ENCODE assay signal across 9 cellular contexts in the genomic region with DNA sequence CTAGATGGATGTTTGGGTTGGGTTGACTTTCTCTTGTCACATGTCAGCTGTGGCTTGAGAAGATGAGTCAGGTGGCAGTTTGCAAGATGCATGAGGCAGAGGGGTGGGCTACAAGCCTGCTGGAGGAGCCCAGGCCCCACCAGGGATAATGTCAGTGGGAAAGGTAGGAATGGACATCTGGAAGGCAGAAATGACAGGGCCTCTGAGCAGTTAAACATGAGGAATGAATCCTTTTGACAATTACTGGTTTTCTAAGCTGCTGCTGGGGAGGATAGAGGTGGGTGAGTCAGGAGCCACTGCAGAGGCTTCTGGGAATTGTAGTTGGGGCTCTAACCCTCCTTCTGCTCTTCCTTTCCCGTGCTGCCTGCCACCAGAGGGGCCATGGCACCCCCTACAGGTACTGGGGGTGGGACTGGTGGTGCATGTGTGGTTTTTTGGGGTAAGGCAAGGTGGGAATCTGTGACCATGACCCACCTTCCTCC. TPM values are rescaled to one million over a fixed set of nuclear protein-coding genes. Genes with fewer than 3 reads are reported as not detected.
DNase-seq lines count a peak whose midpoint lies in the region; ATAC-seq and TF ChIP-seq lines count a peak whose summit lies in the region.
"Had no signal": no experiment of that assay in that cellular context is flagged by ENCODE, and none has a peak within 500 bp of the region (broad histone marks: within the 10 kb centered on the region; RNA-seq: fewer than 3 reads in every experiment).

No MANE protein-coding gene starts in this region.

- no peaks in the 10 kb centered on the region for H4K20me1 ChIP-seq in neural progenitor cell (ENCODE audit: low read depth)

- H3K9ac ChIP-seq in neural progenitor cell = no peak overlapping the region

- H3K9me3 Mint-ChIP-seq in activated T-helper 1 cell treated with anti-CD3 and anti-CD28 coated beads, Interleukin-12 subunit alpha, Interleukin-12 subunit beta, Interleukin-2, Interleukin-4 antibody, amounts not matched to agents 30 ng/mL and 10 ng/mL and 1 ng/mL, durations not matched to agents 14 hours and 24 hours and 36 hours = no peaks in the 10 kb centered on the region
- no peaks in the 10 kb centered on the region for H3K9me3 Mint-ChIP-seq in neural progenitor cell

- H3K4me3 Mint-ChIP-seq in activated T-helper 1 cell treated with anti-CD3 and anti-CD28 coated beads, Interleukin-12 subunit alpha, Interleukin-12 subunit beta, Interleukin-2, Interleukin-4 antibody, amounts not matched to agents 30 ng/mL and 10 ng/mL and 1 ng/mL, durations not matched to agents 14 hours and 24 hours and 36 hours = no peak overlapping the region
- no peak overlapping the region for H3K4me3 Mint-ChIP-seq in neural progenitor cell

- intact Hi-C loops in activated T-helper 1 cell treated with anti-CD3 and anti-CD28 coated beads, Interleukin-12 subunit alpha, Interleukin-12 subunit beta, Interleukin-2, Interleukin-4 antibody, amounts not matched to agents 30 ng/mL and 10 ng/mL and 1 ng/mL, durations not matched to agents 14 hours and 24 hours and 36 hours (cut with micrococcal nuclease) = no loop called here
- intact Hi-C loops in uterus (cut with DNase I; ENCODE audit: low total_unique reads) = no loop called here

- H3F3A ChIP-seq in neural progenitor cell (ENCODE audit: low read depth) = no peaks in the 10 kb centered on the region

- no peaks in the 10 kb centered on the region for H3K27me3 Mint-ChIP-seq in activated T-helper 1 cell treated with anti-CD3 and anti-CD28 coated beads, Interleukin-12 subunit alpha, Interleukin-12 subunit beta, Interleukin-2, Interleukin-4 antibody, amounts not matched to agents 30 ng/mL and 10 ng/mL and 1 ng/mL, durations not matched to agents 14 hours and 24 hours and 36 hours (ENCODE audit: insufficient read depth)
- H3K27me3 Mint-ChIP-seq in neural progenitor cell (ENCODE audit: insufficient read depth, low read depth) = no peaks in the 10 kb centered on the region

- no peaks in the 10 kb centered on the region for H3K27me3 ChIP-seq in neural progenitor cell
- H3K27me3 ChIP-seq in uterus = no peaks in the 10 kb centered on the region

- DNase-seq in ELR (ENCODE audit: low read depth) (peak; percentile 58), LHCN-M2 (ENCODE audit: low read depth) (peak; percentile 27), neural progenitor cell (ENCODE audit: low spot score) (peak; percentile 25), uterus (no peak), NCI-H2227 (lab: John Stamatoyannopoulos, UW; ENCODE audit: unreplicated experiment) (no peak)
- no peak for DNase-seq in activated T-helper 1 cell treated with anti-CD3 and anti-CD28 coated beads, Interleukin-12 subunit alpha, Interleukin-12 subunit beta, Interleukin-2, Interleukin-4 antibody, amounts not matched to agents 30 ng/mL and 10 ng/mL and 1 ng/mL, durations not matched to agents 14 hours and 24 hours and 36 hours (ENCODE audit: low spot score)

- no peaks in the 10 kb centered on the region for H3K79me2 ChIP-seq in neural progenitor cell (ENCODE audit: low read depth)

- H3K4me1 ChIP-seq in neural progenitor cell (no peaks in the 10 kb centered on the region), uterus (no peaks in the 10 kb centered on the region)

- H3K4me1 Mint-ChIP-seq in activated T-helper 1 cell treated with anti-CD3 and anti-CD28 coated beads, Interleukin-12 subunit alpha, Interleukin-12 subunit beta, Interleukin-2, Interleukin-4 antibody, amounts not matched to agents 30 ng/mL and 10 ng/mL and 1 ng/mL, durations not matched to agents 14 hours and 24 hours and 36 hours (ENCODE audit: low read depth) = peaks cover 24% of the 10 kb centered on the region
- no peaks in the 10 kb centered on the region for H3K4me1 Mint-ChIP-seq in neural progenitor cell

- no peak overlapping the region for H3K4me3 ChIP-seq in neural progenitor cell
- no peak overlapping the region for H3K4me3 ChIP-seq in uterus

- H3K4me2 ChIP-seq in neural progenitor cell = no peak overlapping the region

- TF ChIP-seq CTCF in neural progenitor cell (IDR thresholded peaks at IDR 0.05) (peak; percentile 22), uterus (IDR thresholded peaks at IDR 0.05) (no peak)

- H3K9me3 ChIP-seq in neural progenitor cell (ENCODE audit: low read depth) (no peaks in the 10 kb centered on the region), uterus (no peaks in the 10 kb centered on the region)

- H2AFZ ChIP-seq in neural progenitor cell (replicated peaks) = no peak overlapping the region

- no peaks in the 10 kb centered on the region for H3K36me3 ChIP-seq in neural progenitor cell
- no peaks in the 10 kb centered on the region for H3K36me3 ChIP-seq in uterus

- H3K27ac Mint-ChIP-seq in activated T-helper 1 cell treated with anti-CD3 and anti-CD28 coated beads, Interleukin-12 subunit alpha, Interleukin-12 subunit beta, Interleukin-2, Interleukin-4 antibody, amounts not matched to agents 30 ng/mL and 10 ng/mL and 1 ng/mL, durations not matched to agents 14 hours and 24 hours and 36 hours = peak overlapping the region; percentile 80
- H3K27ac Mint-ChIP-seq in neural progenitor cell = no peak overlapping the region

- no peak for TF ChIP-seq POLR2A in uterus (IDR thresholded peaks at IDR 0.05)

- H3K36me3 Mint-ChIP-seq in activated T-helper 1 cell treated with anti-CD3 and anti-CD28 coated beads, Interleukin-12 subunit alpha, Interleukin-12 subunit beta, Interleukin-2, Interleukin-4 antibody, amounts not matched to agents 30 ng/mL and 10 ng/mL and 1 ng/mL, durations not matched to agents 14 hours and 24 hours and 36 hours (ENCODE audit: low read depth) = peaks cover 42% of the 10 kb centered on the region
- peaks cover 22% of the 10 kb centered on the region for H3K36me3 Mint-ChIP-seq in neural progenitor cell

- no peak overlapping the region for H3K27ac ChIP-seq in neural progenitor cell
- H3K27ac ChIP-seq in uterus = no peak overlapping the region

- ATAC-seq in HG02938 (IDR thresholded peaks at IDR 0.05; ENCODE audit: unreplicated experiment) (no peak), GM18867 (IDR thresholded peaks at IDR 0.05; ENCODE audit: unreplicated experiment) (no peak)

RNA-seq across cellular contexts. Expression of a gene that starts 15.7 kb away (rescaled TPM):
- total RNA-seq in LHCN-M2 (2014; rRNA removed) = 0.06 TPM in 1 of 2 replicates, not detected in the other
- 0.05 TPM for polyA plus RNA-seq in LHCN-M2 (2012)
- 0.20 and 0.23 TPM in 2 replicates for total RNA-seq in activated T-helper 1 cell treated with anti-CD3 and anti-CD28 coated beads, Interleukin-12 subunit alpha, Interleukin-12 subunit beta, Interleukin-2, Interleukin-4 antibody, amounts not matched to agents 30 ng/mL and 10 ng/mL and 1 ng/mL, durations not matched to agents 14 hours and 24 hours and 36 hours
- 0.31 TPM in 1 of 2 replicates, not detected in the other for total RNA-seq in neural progenitor cell (ENCODE audit: low replicate concordance)
- under 1 TPM in 1 of 4 donors, not detected in 3; 0.55 TPM for total RNA-seq in uterus
- total RNA-seq: RPMI7951 had no signal

RNA-seq across cellular contexts. Expression of a gene that starts 21.8 kb away (rescaled TPM):
- 75.9 and 82.0 TPM in 2 replicates for total RNA-seq in LHCN-M2 (2014; rRNA removed)
- polyA plus RNA-seq in LHCN-M2 (2012) = 149 TPM
- 68.4 and 71.3 TPM in 2 replicates for total RNA-seq in activated T-helper 1 cell treated with anti-CD3 and anti-CD28 coated beads, Interleukin-12 subunit alpha, Interleukin-12 subunit beta, Interleukin-2, Interleukin-4 antibody, amounts not matched to agents 30 ng/mL and 10 ng/mL and 1 ng/mL, durations not matched to agents 14 hours and 24 hours and 36 hours
- 22.1 and 22.2 TPM in 2 replicates for total RNA-seq in neural progenitor cell (ENCODE audit: low replicate concordance)
- 100 to 1,000 TPM in 1 of 4 donors, 10 to 100 TPM in 3; 22.9 to 140 (median 30.5) TPM for total RNA-seq in uterus

RNA-seq across cellular contexts. Expression of a gene that starts 22.2 kb away (rescaled TPM):
- total RNA-seq in LHCN-M2 (2014; rRNA removed) (0.34 and 0.64 TPM in 2 replicates), neural progenitor cell (ENCODE audit: low replicate concordance) (0.28 and 0.52 TPM in 2 replicates), uterus (1 to 10 TPM in 1 of 4 donors, not detected in 3; 3.4 TPM)
- 1.1 TPM for polyA plus RNA-seq in LHCN-M2 (2012)
- 0.34 and 0.37 TPM in 2 replicates for total RNA-seq in activated T-helper 1 cell treated with anti-CD3 and anti-CD28 coated beads, Interleukin-12 subunit alpha, Interleukin-12 subunit beta, Interleukin-2, Interleukin-4 antibody, amounts not matched to agents 30 ng/mL and 10 ng/mL and 1 ng/mL, durations not matched to agents 14 hours and 24 hours and 36 hours

RNA-seq across cellular contexts. Expression of a gene that starts 32.0 kb away (rescaled TPM):
- total RNA-seq in LHCN-M2 (2014; rRNA removed) (12.4 and 13.2 TPM in 2 replicates), neural progenitor cell (ENCODE audit: low replicate concordance) (0.34 and 1.8 TPM in 2 replicates), uterus (10 to 100 TPM in 3 of 4 donors, 1 to 10 TPM in 1; 7.3 to 80.8 (median 12.7) TPM)
- 27.2 TPM for polyA plus RNA-seq in LHCN-M2 (2012)
- 98.5 and 103 TPM in 2 replicates for total RNA-seq in activated T-helper 1 cell treated with anti-CD3 and anti-CD28 coated beads, Interleukin-12 subunit alpha, Interleukin-12 subunit beta, Interleukin-2, Interleukin-4 antibody, amounts not matched to agents 30 ng/mL and 10 ng/mL and 1 ng/mL, durations not matched to agents 14 hours and 24 hours and 36 hours

RNA-seq across cellular contexts. Expression of a gene that starts 51.9 kb away (rescaled TPM):
- 69.6 and 75.0 TPM in 2 replicates for total RNA-seq in LHCN-M2 (2014; rRNA removed)
- polyA plus RNA-seq in LHCN-M2 (2012) = 81.5 TPM
- 66.5 and 69.5 TPM in 2 replicates for total RNA-seq in activated T-helper 1 cell treated with anti-CD3 and anti-CD28 coated beads, Interleukin-12 subunit alpha, Interleukin-12 subunit beta, Interleukin-2, Interleukin-4 antibody, amounts not matched to agents 30 ng/mL and 10 ng/mL and 1 ng/mL, durations not matched to agents 14 hours and 24 hours and 36 hours
- 79.7 and 97.6 TPM in 2 replicates for total RNA-seq in neural progenitor cell (ENCODE audit: low replicate concordance)
- 10 to 100 TPM; 18.4 to 58.3 (median 34.0) TPM for total RNA-seq in uterus

Comparison
In these comparisons a context has a peak if more than half of its experiments do, and no peak if none do; other contexts are left out.
1. DNase-seq: peak in ELR (single experiment), LHCN-M2 (single experiment) and neural progenitor cell (single experiment); none in activated T-helper 1 cell treated with anti-CD3 and anti-CD28 coated beads, Interleukin-12 subunit alpha, Interleukin-12 subunit beta, Interleukin-2, Interleukin-4 antibody, amounts not matched to agents 30 ng/mL and 10 ng/mL and 1 ng/mL, durations not matched to agents 14 hours and 24 hours and 36 hours (single experiment), uterus (0 of 2) and NCI-H2227 (single experiment).